ENCODE assay signal across 20 cellular contexts in genomic region chr9:122315534-122315933, GRCh38. TPM values are rescaled to one million over a fixed set of nuclear protein-coding genes. Genes with fewer than 3 reads are reported as not detected.
"Had no signal": no experiment of that assay in that cellular context is flagged by ENCODE, and none has a peak within 500 bp of the region (broad histone marks: within the 10 kb centered on the region; RNA-seq: fewer than 3 reads in every experiment).

No MANE protein-coding gene starts in this region.

- H3K4me3 Mint-ChIP-seq: activated CD4-positive, alpha-beta T cell treated with anti-CD3 and anti-CD28 coated beads, Interleukin-2, amount 10 ng/mL, durations not matched to agents 7 days and 5 days; activated CD8-positive, alpha-beta T cell treated with anti-CD3 and anti-CD28 coated beads, Interleukin-2, amount 10 ng/mL, durations not matched to agents 7 days and 5 days; nephron; stimulated activated effector memory CD8-positive, alpha-beta T cell treated with anti-CD3 and anti-CD28 coated beads, Interleukin-12 subunit alpha, Interleukin-12 subunit beta, amount 100 ng/mL, for 72 hours; T-helper 2 cell treated with Interferon-gamma antibody and Interleukin-4, amounts not matched to agents 5 μg/mL and 100 μg/mL, for 36 hours had no signal

- H3K4me1 Mint-ChIP-seq: activated CD4-positive, alpha-beta T cell treated with anti-CD3 and anti-CD28 coated beads, Interleukin-2, amount 10 ng/mL, durations not matched to agents 7 days and 5 days had no signal

- H3K79me2 ChIP-seq: hepatocyte had no signal

- DNase-seq: activated CD4-positive, alpha-beta T cell treated with anti-CD3 and anti-CD28 coated beads, Interleukin-2, amount 10 ng/mL, durations not matched to agents 7 days and 5 days; activated CD8-positive, alpha-beta T cell treated with anti-CD3 and anti-CD28 coated beads, Interleukin-2, amount 10 ng/mL, durations not matched to agents 7 days and 5 days; activated effector memory CD4-positive, alpha-beta T cell treated with Interleukin-2 at 50 U/mL for 16 hours; activated naive CD4-positive, alpha-beta T cell treated with anti-CD3 and anti-CD28 coated beads, Interleukin-2, amount 50 U/mL, for 16 hours; activated T-cell treated with anti-CD3 and anti-CD28 coated beads, Interleukin-2, amount 50 U/mL, for 48 hours; caudate nucleus; foreskin fibroblast; midbrain; right lobe of liver; stimulated activated CD4-positive, alpha-beta T cell treated with anti-CD3 and anti-CD28 coated beads, Interleukin-4, amount 100 ng/mL, for 24 hours; testis; upper lobe of left lung had no signal

- ATAC-seq: activated CD8-positive, alpha-beta T cell treated with anti-CD3 and anti-CD28 coated beads, Interleukin-2, amount 10 ng/mL, durations not matched to agents 7 days and 5 days; right lobe of liver; stimulated activated effector memory CD8-positive, alpha-beta T cell treated with anti-CD3 and anti-CD28 coated beads, Interleukin-12 subunit alpha, Interleukin-12 subunit beta, amount 100 ng/mL, for 72 hours had no signal

- H3K9me3 Mint-ChIP-seq: activated CD4-positive, alpha-beta T cell treated with anti-CD3 and anti-CD28 coated beads, Interleukin-2, amount 10 ng/mL, durations not matched to agents 7 days and 5 days; nephron; stimulated activated effector memory CD8-positive, alpha-beta T cell treated with anti-CD3 and anti-CD28 coated beads, Interleukin-12 subunit alpha, Interleukin-12 subunit beta, amount 100 ng/mL, for 72 hours; T-helper 2 cell treated with Interferon-gamma antibody and Interleukin-4, amounts not matched to agents 5 μg/mL and 100 μg/mL, for 36 hours had no signal

- H3K27ac ChIP-seq: epithelial cell of prostate, hepatocyte, right lobe of liver, testis, upper lobe of left lung had no signal

- H3K4me1 ChIP-seq: right lobe of liver, testis had no signal

- H2AFZ ChIP-seq: hepatocyte had no signal

- H3K9me3 ChIP-seq: right lobe of liver, testis, upper lobe of left lung had no signal

- H3K4me2 ChIP-seq: hepatocyte, smooth muscle cell had no signal

- H3K27me3 ChIP-seq: hepatocyte, right lobe of liver, testis, upper lobe of left lung had no signal

- H3K4me3 ChIP-seq: hepatocyte, lung, right lobe of liver, smooth muscle cell, testis, upper lobe of left lung had no signal

- H3K27me3 Mint-ChIP-seq: activated CD4-positive, alpha-beta T cell treated with anti-CD3 and anti-CD28 coated beads, Interleukin-2, amount 10 ng/mL, durations not matched to agents 7 days and 5 days; progenitor cell of endocrine pancreas had no signal

- H3K27ac Mint-ChIP-seq: activated CD4-positive, alpha-beta T cell treated with anti-CD3 and anti-CD28 coated beads, Interleukin-2, amount 10 ng/mL, durations not matched to agents 7 days and 5 days; activated CD8-positive, alpha-beta T cell treated with anti-CD3 and anti-CD28 coated beads, Interleukin-2, amount 10 ng/mL, durations not matched to agents 7 days and 5 days; progenitor cell of endocrine pancreas; stimulated activated effector memory CD8-positive, alpha-beta T cell treated with anti-CD3 and anti-CD28 coated beads, Interleukin-12 subunit alpha, Interleukin-12 subunit beta, amount 100 ng/mL, for 72 hours; T-helper 2 cell treated with Interferon-gamma antibody and Interleukin-4, amounts not matched to agents 5 μg/mL and 100 μg/mL, for 36 hours had no signal

RNA-seq across cellular contexts. Expression of gene PTGS1, which starts 55.3 kb away (rescaled TPM):
- total RNA-seq: activated CD4-positive, alpha-beta T cell treated with anti-CD3 and anti-CD28 coated beads, Interleukin-2, amount 10 ng/mL, durations not matched to agents 7 days and 5 days had no signal
